12 cellular contexts compared by ENCODE assay signal in the genomic region with DNA sequence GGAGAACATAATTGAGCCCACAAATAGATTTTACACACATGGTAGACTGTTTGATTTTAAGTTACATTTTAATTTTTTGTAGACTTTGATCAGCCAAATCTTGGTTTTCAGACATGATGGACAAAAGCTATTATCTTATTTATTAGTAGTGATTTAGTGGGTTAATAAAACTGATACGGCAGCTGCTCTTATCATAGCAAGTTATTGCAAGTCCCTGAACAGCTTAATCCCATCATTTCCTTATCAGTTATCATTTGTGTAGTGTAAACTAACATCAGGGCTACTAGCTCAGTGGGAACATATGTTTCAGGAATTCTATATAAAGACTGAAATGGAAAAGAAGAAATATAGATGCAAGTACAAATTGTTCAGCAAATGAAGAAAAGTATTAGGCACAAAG. TPM values are rescaled to one million over a fixed set of nuclear protein-coding genes. Genes with fewer than 3 reads are reported as not detected.
"Had no signal": no experiment of that assay in that cellular context is flagged by ENCODE, and none has a peak within 500 bp of the region (broad histone marks: within the 10 kb centered on the region; RNA-seq: fewer than 3 reads in every experiment).

No MANE protein-coding gene starts in this region.

- FAIRE-seq: HepG2 had no signal

- H3K36me3 ChIP-seq: HAP-1 had no signal

- H3K9me3 ChIP-seq: HAP-1 had no signal

- H3K4me2 ChIP-seq: KMS-11 had no signal

- H2AFZ ChIP-seq: GM23248 had no signal

- H3K4me3 ChIP-seq: GM23248, HAP-1 had no signal

- H3K27ac ChIP-seq: GM23248, KMS-11 had no signal

- H3K4me1 ChIP-seq: HAP-1 had no signal

- DNase-seq: GM23248, GOT3, H7, HFFc6, KBM-7 had no signal

- ATAC-seq: HCT116, HepG2 had no signal

RNA-seq across cellular contexts. Expression of a gene that starts 10.8 kb away (rescaled TPM):
- total RNA-seq: GM23248, H4, H7, HepG2, HFFc6, HT1080 had no signal
- polyA plus RNA-seq: GM23248, IgD-negative memory B cell had no signal

RNA-seq across cellular contexts. Expression of a gene that starts 59.0 kb away (rescaled TPM):
- total RNA-seq: GM23248, H4, H7, HepG2, HFFc6, HT1080 had no signal
- polyA plus RNA-seq: GM23248, HepG2, IgD-negative memory B cell had no signal
